8 cellular contexts compared by ENCODE assay signal in genomic region chr6:41779793-41780622, GRCh38. TPM values are rescaled to one million over a fixed set of nuclear protein-coding genes. Genes with fewer than 3 reads are reported as not detected.
DNase-seq lines count a peak whose midpoint lies in the region; FAIRE-seq and TF ChIP-seq lines count a peak whose summit lies in the region.

Gene FRS3 (minus strand): TSS chr6:41779900. CDS start chr6:41776987, 2,913 bp downstream.

- H3K27me3 ChIP-seq in H7 (ENCODE audit: control insufficient read depth, insufficient read depth, low read length) (peaks cover 44% of the 10 kb centered on the region), neuron (ENCODE audit: insufficient read depth, low read length) (no peaks in the 10 kb centered on the region)

- TF ChIP-seq CTCF in foreskin fibroblast (IDR thresholded peaks at IDR 0.05; ENCODE audit: low read depth, low read length): peak; percentile 98

- H2AFZ ChIP-seq in neuron (ENCODE audit: low read depth, low read length): peak within 1 kb of the TSS; percentile 46

- DNase-seq in H7 (peak; percentile 100), LoVo (ENCODE audit: low spot score) (peak; percentile 94), activated gamma-delta T cell (lab: John Stamatoyannopoulos, UW) (peak; percentile 97), foreskin fibroblast (peak; percentile 93 to 98), stromal cell of bone marrow (ENCODE audit: low read depth) (peak; percentile 87)

- FAIRE-seq in G401.6 (lab: Jason Lieb, UNC): peak; percentile 31

- TF ChIP-seq POLR2A in Raji (IDR thresholded peaks at IDR 0.05; ENCODE audit: insufficient read depth, low read depth, low read length): peak; percentile 50

- peaks cover 4% of the 10 kb centered on the region for H3K36me3 ChIP-seq in H7 (replicated peaks; ENCODE audit: control insufficient read depth, insufficient read depth, low read length)
- H3K36me3 ChIP-seq in neuron (ENCODE audit: insufficient read depth, low read length): peaks cover 13% of the 10 kb centered on the region

- peak within 1 kb of the TSS; percentile 79 for H3K4me3 ChIP-seq in H7 (ENCODE audit: insufficient read depth, low read depth, low read length)
- H3K4me3 ChIP-seq in foreskin fibroblast (ENCODE audit: low read depth in 1 of 2, low read length in 2 of 2): peak within 1 kb of the TSS; percentile 72 to 75
- H3K4me3 ChIP-seq in neuron (ENCODE audit: low read length): peak within 1 kb of the TSS; percentile 58

- peaks cover 16% of the 10 kb centered on the region for H3K4me1 ChIP-seq in neuron (ENCODE audit: insufficient read depth, low read length)

- no peaks in the 10 kb centered on the region for H3K9me3 ChIP-seq in neuron (ENCODE audit: low read length)

RNA-seq across cellular contexts. Expression of gene FRS3, which starts in this region (rescaled TPM):
- 2.2 and 4.2 TPM in 2 replicates for total RNA-seq in H7 (2014; rRNA removed; shearing (Covaris generic))

Comparison
In these comparisons a context has a peak if more than half of its experiments do, and no peak if none do; other contexts are left out.
1. Peak in every context shown above with its lines: DNase-seq and H3K4me3 ChIP-seq.